ENCODE assay signal across 18 cellular contexts in the genomic region with DNA sequence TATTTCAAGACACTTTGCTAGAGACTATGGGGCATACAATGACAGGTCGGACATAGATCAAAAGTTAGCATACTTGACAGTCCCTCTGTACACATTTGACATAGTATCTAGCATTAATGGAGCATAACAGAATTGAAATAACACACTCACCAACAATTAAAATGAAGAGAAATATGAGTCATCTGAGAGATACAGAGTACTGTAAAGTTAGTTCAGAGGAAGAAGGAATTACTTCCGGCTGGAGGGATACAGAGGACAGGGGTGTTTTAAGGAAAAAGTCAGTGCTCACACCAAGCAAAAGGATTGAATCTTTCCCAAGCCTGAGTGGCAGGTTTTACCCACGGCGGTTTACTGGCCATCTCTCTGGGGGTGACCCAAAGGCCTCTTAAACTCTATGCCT. TPM values are rescaled to one million over a fixed set of nuclear protein-coding genes. Genes with fewer than 3 reads are reported as not detected.
DNase-seq lines count a peak whose midpoint lies in the region; ATAC-seq, FAIRE-seq and TF ChIP-seq lines count a peak whose summit lies in the region.
"Had no signal": no experiment of that assay in that cellular context is flagged by ENCODE, and none has a peak within 500 bp of the region (broad histone marks: within the 10 kb centered on the region; RNA-seq: fewer than 3 reads in every experiment).

No MANE protein-coding gene starts in this region.

- H3K4me1 Mint-ChIP-seq in Caco-2 (ENCODE audit: low read depth, unreplicated experiment) (peaks cover 24% of the 10 kb centered on the region), T-helper 17 cell (peaks cover 32% of the 10 kb centered on the region), nephron (peaks cover 21% of the 10 kb centered on the region)

- H3K36me3 Mint-ChIP-seq in Caco-2 (ENCODE audit: insufficient read depth, unreplicated experiment) = peaks cover 17% of the 10 kb centered on the region
- H3K36me3 Mint-ChIP-seq in T-helper 17 cell (ENCODE audit: low read depth) = peaks cover 9% of the 10 kb centered on the region
- H3K36me3 Mint-ChIP-seq in nephron (ENCODE audit: low read depth) = peaks cover 8% of the 10 kb centered on the region

- DNase-seq in A549 (ENCODE audit: low read depth in 1 of 2, low spot score in 1 of 2) (no peak), Caco-2 (no peak), T-helper 17 cell (no peak), psoas muscle (no peak), ascending aorta (ENCODE audit: low spot score in 2 of 2) (no peak)
- DNase-seq: AML-193; Calu3; CD4-positive, CD25-positive, alpha-beta regulatory T cell; KBM-7; NCI-H1417 treated with DMSO at 0.1 percent for 48 hours; NCI-H2029; NCI-H2171 treated with DMSO at 0.1 percent for 48 hours; NCI-H446 treated with DMSO at 0.1 percent for 48 hours; PC-9 had no signal

- no TSS peak for BruUV-seq in Caco-2 (replicated peaks; lab: Mats Ljungman, UMichigan)

- 79% methylated on average over 4 of the region's 4 CpGs for WGBS in A549 (ENCODE audit: missing lambda C conversion rate)
- WGBS in psoas muscle, 3 donors = 74 to 85% (median 82%) methylated on average over 4 of the region's 4 CpGs

- FAIRE-seq in A549 (lab: Jason Lieb, UNC) = no peak

- H3K4me1 ChIP-seq in A549 (peaks cover 13% of the 10 kb centered on the region; the same call in 1 of the 3 replicates), Caco-2 (peaks cover 17% of the 10 kb centered on the region), psoas muscle (peaks cover 6% of the 10 kb centered on the region), ascending aorta (peaks cover 0 to 12% of the 10 kb centered on the region in 2 donors)

- H3K36me3 ChIP-seq in Caco-2 (ENCODE audit: control insufficient read depth, insufficient read depth, low read length) (no peaks in the 10 kb centered on the region), psoas muscle (ENCODE audit: insufficient read depth in 1 of 2, low read depth in 1 of 2) (peaks cover 0 to 7% of the 10 kb centered on the region in 2 donors), ascending aorta (no peaks in the 10 kb centered on the region)

- POLR2A ChIA-PET in A549 (lab: Yijun Ruan, JAX) (no interaction called here), Caco-2 (lab: Charles Lee) (no interaction called here)

- ATAC-seq in A549 = no peak
- no peak for ATAC-seq in T-helper 17 cell
- no peak for ATAC-seq in GM18517 (IDR thresholded peaks at IDR 0.05; ENCODE audit: unreplicated experiment)
- ATAC-seq in psoas muscle = no peak
- ATAC-seq: GM23338, Right ventricle myocardium inferior had no signal

- intact Hi-C loops in Caco-2 (cut with micrococcal nuclease; ENCODE audit: unreplicated experiment) = no loop called here
- intact Hi-C loops in psoas muscle (cut with DNase I) = loop anchor here in 1 of 2 donors (10.0 kb wide), 1 partner anchor 311 kb away; the partner anchor contains the start of genes C1orf50 and P3H1
- intact Hi-C loops in ascending aorta (cut with DNase I) = loop anchor here (10.0 kb wide), 1 partner anchor 391 kb away; the partner anchor contains the start of gene ZNF691

- TF ChIP-seq EP300 in A549 (IDR thresholded peaks at IDR 0.05) = no peak

- no peak for TF ChIP-seq RAD21 in A549 (conservative IDR thresholded peaks at IDR 0.05 in 1 of 2, IDR thresholded peaks at IDR 0.05 in 1 of 2)

- CTCF ChIA-PET in A549 (lab: Yijun Ruan, JAX) (no interaction called here), Caco-2 (lab: Charles Lee) (no interaction called here)

- H3K9me3 ChIP-seq in A549 (no peaks in the 10 kb centered on the region), Caco-2 (no peaks in the 10 kb centered on the region), T-helper 17 cell (ENCODE audit: control insufficient read depth, low read length, poor library complexity, severe bottlenecking) (no peaks in the 10 kb centered on the region), psoas muscle (no peaks in the 10 kb centered on the region), ascending aorta (no peaks in the 10 kb centered on the region)

- H3K4me3 ChIP-seq in A549 = no peak overlapping the region
- H3K4me3 ChIP-seq in Caco-2 (ENCODE audit: low read depth, low read length) = no peak overlapping the region
- no peak overlapping the region for H3K4me3 ChIP-seq in psoas muscle
- no peak overlapping the region for H3K4me3 ChIP-seq in ascending aorta
- H3K4me3 ChIP-seq: GM23338, PC-9 had no signal

- H3K4me3 Mint-ChIP-seq in Caco-2 (ENCODE audit: unreplicated experiment) (no peak overlapping the region), T-helper 17 cell (no peak overlapping the region), nephron (peak overlapping the region; percentile 23 to 67 (median 63))
- H3K4me3 Mint-ChIP-seq: GM23338 had no signal

- H3K27me3 ChIP-seq in Caco-2 (replicated peaks; ENCODE audit: control insufficient read depth, insufficient read depth, low read length) (no peaks in the 10 kb centered on the region), psoas muscle (ENCODE audit: insufficient read depth in 3 of 3, low read length in 2 of 3) (no peaks in the 10 kb centered on the region), ascending aorta (no peaks in the 10 kb centered on the region)

- no peak for TF ChIP-seq CTCF in A549 (IDR thresholded peaks at IDR 0.05)
- no peak for TF ChIP-seq CTCF in Caco-2 (IDR thresholded peaks at IDR 0.05; ENCODE audit: insufficient read depth in 1 of 2, low read depth in 1 of 2, low read length in 1 of 2, severe bottlenecking in 1 of 2, unreplicated experiment in 1 of 2)
- no peak for TF ChIP-seq CTCF in nephron (IDR thresholded peaks at IDR 0.05; ENCODE audit: unreplicated experiment in 3 of 3)
- no peak for TF ChIP-seq CTCF in psoas muscle (IDR thresholded peaks at IDR 0.05)
- TF ChIP-seq CTCF in ascending aorta (IDR thresholded peaks at IDR 0.05) = no peak

- TF ChIP-seq POLR2A in A549 (IDR thresholded peaks at IDR 0.05; ENCODE audit: low read length) = no peak

- no peak overlapping the region for H3K27ac ChIP-seq in A549
- H3K27ac ChIP-seq in psoas muscle = no peak overlapping the region
- no peak overlapping the region for H3K27ac ChIP-seq in ascending aorta
- H3K27ac ChIP-seq: PC-9 had no signal

- peak overlapping the region; percentile 14 for H3K27ac Mint-ChIP-seq in Caco-2 (ENCODE audit: unreplicated experiment)
- H3K27ac Mint-ChIP-seq in T-helper 17 cell = peak overlapping the region; percentile 69
- H3K27ac Mint-ChIP-seq in nephron = peak overlapping the region; percentile 37 to 85 (median 64)
- H3K27ac Mint-ChIP-seq: GM23338 had no signal

- H3K27me3 Mint-ChIP-seq in Caco-2 (ENCODE audit: insufficient read depth, unreplicated experiment) = no peaks in the 10 kb centered on the region
- no peaks in the 10 kb centered on the region for H3K27me3 Mint-ChIP-seq in T-helper 17 cell
- no peaks in the 10 kb centered on the region for H3K27me3 Mint-ChIP-seq in nephron (ENCODE audit: low read depth)

- no peak overlapping the region for H3K4me2 ChIP-seq in A549
- H3K4me2 ChIP-seq: GM23338, PC-9 had no signal

- H3K9me3 Mint-ChIP-seq in Caco-2 (ENCODE audit: unreplicated experiment) = no peaks in the 10 kb centered on the region
- no peaks in the 10 kb centered on the region for H3K9me3 Mint-ChIP-seq in nephron
- H3K9me3 Mint-ChIP-seq: CD4-positive, CD25-positive, alpha-beta regulatory T cell; GM23338 had no signal

TF ChIP-seq in A549, 52 proteins besides CTCF, POLR2A, EP300 and RAD21:
- no peak for TF ChIP-seq FOSL2 (IDR thresholded peaks at IDR 0.05)
- TF ChIP-seq FOSL2 (CRISPR knock-in tag; IDR thresholded peaks at IDR 0.05) = peak; percentile 4; the same call in 1 of the 2 replicates
- no peak for TF ChIP-seq MAZ (IDR thresholded peaks at IDR 0.05; ENCODE audit: borderline replicate concordance, low read depth, low read length)
- TF ChIP-seq HOXA7 (CRISPR knock-in tag; IDR thresholded peaks at IDR 0.05) = no peak

RNA-seq across cellular contexts. Expression of gene ZMYND12, which starts 2.4 kb away (rescaled TPM):
- polyA plus RNA-seq in A549 (2011; rRNA removed) = 0.90 and 0.91 TPM in 2 replicates
- 0.11 and 0.25 TPM in 2 replicates for polyA plus RNA-seq in A549 (2012; cell fraction: cytosol; rRNA removed)
- 0.08 and 0.17 TPM in 2 replicates for polyA plus RNA-seq in A549 (2012; cell fraction: nucleus; rRNA removed)
- polyA plus RNA-seq in A549 (2017; fragmentation: RNase III; extraction: RNeasy Plus Mini Kit Qiagen cat#74134 plus additional on column Dnase treatment) = 0.37 to 0.57 TPM (median 0.47 TPM) in 3 replicates
- 0.88 and 1.5 TPM in 2 replicates for polyA minus RNA-seq in A549 (2011; rRNA and poly(A)+ RNA removed)
- 0.30 and 0.36 TPM in 2 replicates for total RNA-seq in Caco-2 (2022)
- 1 to 10 TPM in 1 of 2 donors, under 1 TPM in 1; 0.68 to 1.6 TPM for total RNA-seq in T-helper 17 cell
- 1 to 10 TPM in 3 of 4 donors, under 1 TPM in 1; 0.76 to 2.7 (median 1.0) TPM for total RNA-seq in psoas muscle
- 1 to 10 TPM in 1 of 3 donors, under 1 TPM in 2; 0.39 to 1.2 (median 0.49) TPM for polyA plus RNA-seq in psoas muscle
- not detected for total RNA-seq in ascending aorta

RNA-seq across cellular contexts. Expression of gene PPCS, which starts 3.0 kb away (rescaled TPM):
- 32.1 and 51.8 TPM in 2 replicates for polyA plus RNA-seq in A549 (2011; rRNA removed)
- 44.8 and 57.0 TPM in 2 replicates for polyA plus RNA-seq in A549 (2012; cell fraction: cytosol; rRNA removed)
- polyA plus RNA-seq in A549 (2012; cell fraction: nucleus; rRNA removed) = 27.0 and 65.1 TPM in 2 replicates
- 30.2 to 32.7 TPM (median 32.5 TPM) in 3 replicates for polyA plus RNA-seq in A549 (2017; fragmentation: RNase III; extraction: RNeasy Plus Mini Kit Qiagen cat#74134 plus additional on column Dnase treatment)
- 11.3 and 12.9 TPM in 2 replicates for polyA minus RNA-seq in A549 (2011; rRNA and poly(A)+ RNA removed)
- total RNA-seq in Caco-2 (2022) = 41.0 and 42.9 TPM in 2 replicates
- total RNA-seq in T-helper 17 cell = 10 to 100 TPM; 42.9 to 45.3 TPM
- total RNA-seq in psoas muscle = 10 to 100 TPM; 26.1 to 41.0 (median 34.9) TPM
- polyA plus RNA-seq in psoas muscle = 10 to 100 TPM; 40.8 to 62.9 (median 41.1) TPM
- total RNA-seq in ascending aorta = 13.6 TPM

RNA-seq across cellular contexts. Expression of gene CCDC30, which starts 9.7 kb away (rescaled TPM):
- polyA plus RNA-seq in A549 (2011; rRNA removed) (1.4 and 1.6 TPM in 2 replicates), A549 (2017; fragmentation: RNase III; extraction: RNeasy Plus Mini Kit Qiagen cat#74134 plus additional on column Dnase treatment) (0.62 to 0.75 TPM (median 0.63 TPM) in 3 replicates), psoas muscle (under 1 TPM; 0.39 to 0.92 (median 0.57) TPM)
- polyA plus RNA-seq in A549 (2012; cell fraction: cytosol; rRNA removed) = 0.29 and 0.70 TPM in 2 replicates
- 0.47 and 0.69 TPM in 2 replicates for polyA plus RNA-seq in A549 (2012; cell fraction: nucleus; rRNA removed)
- polyA minus RNA-seq in A549 (2011; rRNA and poly(A)+ RNA removed) = 2.8 and 3.0 TPM in 2 replicates
- total RNA-seq in Caco-2 (2022) (1.3 and 1.4 TPM in 2 replicates), T-helper 17 cell (1 to 10 TPM; 2.9 to 3.9 TPM), psoas muscle (1 to 10 TPM in 2 of 4 donors, under 1 TPM in 2; 0.79 to 1.2 (median 1.0) TPM), ascending aorta (not detected)

Comparison
In these comparisons a context has a peak if more than half of its experiments do, and no peak if none do; other contexts are left out.
1. H3K27ac Mint-ChIP-seq: peak in every context shown above with its lines; median percentile 69 in T-helper 17 cell; 64 in nephron; 14 in Caco-2.
2. H3K4me3 Mint-ChIP-seq: peak in nephron (3 of 3); none in Caco-2 (single experiment) and T-helper 17 cell (single experiment).